In the genomic region with DNA sequence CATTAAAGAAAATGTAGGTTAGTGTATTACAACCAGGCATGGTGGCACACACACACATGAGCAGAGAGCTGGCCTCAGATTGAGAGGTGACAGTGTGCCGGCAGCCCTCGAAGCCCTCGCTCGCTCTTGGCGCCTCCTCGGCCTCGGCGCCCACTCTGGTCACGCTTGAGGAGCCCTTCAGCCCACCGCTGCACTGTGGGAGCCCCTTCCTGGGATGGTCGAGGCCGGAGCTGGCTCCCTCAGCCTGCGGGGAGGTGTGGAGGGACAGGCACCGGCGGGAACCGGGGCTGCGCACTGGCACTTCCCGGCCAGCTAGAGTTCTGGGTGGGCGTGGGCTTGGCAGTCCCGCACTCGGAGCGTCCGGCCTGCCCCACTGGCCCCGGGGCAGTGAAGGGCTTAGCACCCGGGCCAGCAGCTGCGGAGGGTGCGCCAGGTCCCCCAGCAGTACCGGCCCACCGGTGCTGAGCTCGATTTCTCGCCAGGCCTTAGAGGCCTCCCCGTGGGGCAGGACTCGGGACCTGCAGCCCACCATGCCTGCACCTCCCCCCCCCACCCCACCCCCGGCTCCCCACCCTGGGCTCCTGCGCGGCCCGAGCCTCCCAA, we compare ENCODE assay signal across 21 cellular contexts.
"Had no signal": no experiment of that assay in that cellular context is flagged by ENCODE, and none has a peak within 500 bp of the region (broad histone marks: within the 10 kb centered on the region; RNA-seq: fewer than 3 reads in every experiment).

No MANE protein-coding gene starts in this region.

- H3K9me3 ChIP-seq: SJCRH30 had no signal

- H3K4me2 ChIP-seq: KMS-11 had no signal

- H3K36me3 ChIP-seq: SJCRH30 had no signal

- H3K4me1 ChIP-seq: SJCRH30 had no signal

- H3K27ac ChIP-seq: KMS-11, RWPE1, SJCRH30 had no signal

- H3K4me3 ChIP-seq: SJCRH30 had no signal

- H3K9ac ChIP-seq: KMS-11 had no signal

- DNase-seq: IMR-90; Kasumi-1; MM.1S; NCI-H1092 treated with DMSO at 0.1 percent for 48 hours; NCI-H1436; NCI-H187; NCI-H2029; NCI-H2081 treated with DMSO at 0.1 percent for 48 hours; NCI-H2171; NCI-H226; NCI-H446; NCI-H510A; NCI-H524 treated with DMSO at 0.1 percent for 48 hours; NCI-H69; NCI-H774; NK-92 treated with Interleukin-12 subunit alpha and Interleukin-12 subunit beta, amount 100 ng/mL, for 24 hours; PC-3; SHP77; SJCRH30 had no signal

- H3K27me3 ChIP-seq: SJCRH30 had no signal
